In the genomic region with DNA sequence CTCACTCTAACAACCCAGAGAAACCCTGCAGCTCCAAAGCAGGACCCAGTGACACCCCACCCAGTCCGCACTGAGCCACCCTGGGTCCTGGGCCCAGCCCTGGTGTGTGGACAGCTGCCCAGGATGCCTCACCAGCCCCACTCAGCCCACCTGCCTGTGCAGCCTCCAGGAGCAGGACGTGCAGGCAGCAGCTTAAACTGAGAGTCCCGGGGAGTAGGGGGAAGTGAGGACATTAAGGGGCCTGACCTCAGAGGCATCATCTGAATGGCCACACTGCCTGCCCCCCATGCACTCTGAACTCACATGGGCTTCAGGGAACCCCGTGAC, we compare ENCODE assay signal across 19 cellular contexts.
"Had no signal": no experiment of that assay in that cellular context is flagged by ENCODE, and none has a peak within 500 bp of the region (broad histone marks: within the 10 kb centered on the region; RNA-seq: fewer than 3 reads in every experiment).

No MANE protein-coding gene starts in this region.

- ATAC-seq: effector memory CD8-positive, alpha-beta T cell; foreskin keratinocyte; heart left ventricle; left lobe of liver; mucosa of descending colon; natural killer cell; psoas muscle; sciatic nerve had no signal

- H3K4me3 ChIP-seq: esophagus squamous epithelium, heart left ventricle, mucosa of descending colon, psoas muscle, spleen, tibial artery, upper lobe of left lung, uterus had no signal

- H3K27ac ChIP-seq: epithelial cell of prostate, esophagus squamous epithelium, foreskin keratinocyte, heart left ventricle, psoas muscle, spleen, tibial artery, upper lobe of left lung, uterus had no signal

- H3K9me3 Mint-ChIP-seq: effector memory CD8-positive, alpha-beta T cell; natural killer cell had no signal

- H3K36me3 Mint-ChIP-seq: natural killer cell had no signal

- DNase-seq: effector memory CD8-positive, alpha-beta T cell; esophagus squamous epithelium; foreskin keratinocyte; heart left ventricle; hippocampal formation; mucosa of descending colon; natural killer cell; psoas muscle; spleen; stimulated activated CD4-positive, alpha-beta T cell treated with anti-CD3 and anti-CD28 coated beads, Interleukin-15, amount 100 ng/mL, for 24 hours; stimulated activated CD4-positive, alpha-beta T cell treated with anti-CD3 and anti-CD28 coated beads, Interleukin-1b, Interleukin-23, amount 100 ng/mL, for 48 hours; stimulated activated CD4-positive, alpha-beta T cell treated with anti-CD3 and anti-CD28 coated beads, Interleukin-4, amount 100 ng/mL, for 24 hours; stimulated activated naive CD4-positive, alpha-beta T cell; tibial artery; uterus had no signal

- H3K36me3 ChIP-seq: esophagus squamous epithelium, heart left ventricle, spleen, tibial artery, upper lobe of left lung, uterus had no signal

- H3K4me3 Mint-ChIP-seq: effector memory CD8-positive, alpha-beta T cell; natural killer cell had no signal

- H3K27me3 ChIP-seq: foreskin keratinocyte, upper lobe of left lung, uterus had no signal

- H3K4me1 Mint-ChIP-seq: natural killer cell had no signal

- H3K9me3 ChIP-seq: esophagus squamous epithelium, heart left ventricle, mucosa of descending colon, psoas muscle, spleen, tibial artery, upper lobe of left lung, uterus had no signal

- H3K27ac Mint-ChIP-seq: effector memory CD8-positive, alpha-beta T cell; natural killer cell had no signal

- H3K4me1 ChIP-seq: esophagus squamous epithelium, foreskin keratinocyte, heart left ventricle, psoas muscle, spleen, tibial artery, upper lobe of left lung, uterus had no signal
